8 cellular contexts compared by ENCODE assay signal in the genomic region with DNA sequence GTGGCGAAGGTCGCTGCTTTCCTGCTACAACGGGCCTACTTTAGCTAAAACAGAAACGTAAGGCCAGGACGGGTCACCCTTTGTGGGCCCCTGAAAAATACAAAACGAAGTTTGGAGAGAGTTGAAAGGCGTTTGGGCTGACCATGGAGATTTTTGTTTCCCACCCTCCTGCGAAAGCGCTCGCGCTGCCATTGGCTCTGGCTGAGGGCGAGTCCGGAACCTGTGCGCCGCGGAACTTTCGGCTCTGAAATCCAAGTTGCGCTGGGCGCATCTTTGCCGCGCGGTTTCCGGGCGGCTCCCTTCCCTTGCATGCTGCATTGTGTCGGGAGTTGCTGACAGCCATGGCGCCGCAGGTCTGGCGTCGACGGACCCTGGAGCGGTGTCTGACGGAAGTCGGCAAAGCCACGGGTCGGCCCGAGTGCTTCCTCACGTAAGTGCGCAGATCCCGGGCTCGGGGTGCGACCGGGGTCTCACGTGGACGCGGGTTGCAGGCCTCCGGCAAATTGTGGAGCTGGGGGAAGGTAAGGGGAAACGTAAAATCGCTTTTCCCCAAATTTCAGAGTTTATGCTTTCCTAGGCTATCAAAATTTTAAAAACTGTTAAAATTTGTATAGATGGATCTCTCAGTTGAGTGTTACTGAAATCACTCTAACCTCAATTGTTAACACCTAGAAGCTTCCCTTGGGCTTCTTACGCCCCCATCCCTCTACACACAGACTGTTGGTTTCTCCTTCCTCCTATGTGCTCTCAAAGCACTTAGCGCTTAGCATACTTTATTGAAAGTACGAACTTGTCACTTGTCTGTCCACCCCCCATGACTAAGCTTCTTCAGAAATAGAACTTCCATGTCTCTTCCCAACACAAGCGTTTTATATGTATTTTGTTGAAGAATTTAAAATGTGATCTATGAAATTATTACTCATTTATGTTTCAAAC. TPM values are rescaled to one million over a fixed set of nuclear protein-coding genes. Genes with fewer than 3 reads are reported as not detected.
DNase-seq lines count a peak whose midpoint lies in the region; ATAC-seq and TF ChIP-seq lines count a peak whose summit lies in the region.

A gene with protein sequence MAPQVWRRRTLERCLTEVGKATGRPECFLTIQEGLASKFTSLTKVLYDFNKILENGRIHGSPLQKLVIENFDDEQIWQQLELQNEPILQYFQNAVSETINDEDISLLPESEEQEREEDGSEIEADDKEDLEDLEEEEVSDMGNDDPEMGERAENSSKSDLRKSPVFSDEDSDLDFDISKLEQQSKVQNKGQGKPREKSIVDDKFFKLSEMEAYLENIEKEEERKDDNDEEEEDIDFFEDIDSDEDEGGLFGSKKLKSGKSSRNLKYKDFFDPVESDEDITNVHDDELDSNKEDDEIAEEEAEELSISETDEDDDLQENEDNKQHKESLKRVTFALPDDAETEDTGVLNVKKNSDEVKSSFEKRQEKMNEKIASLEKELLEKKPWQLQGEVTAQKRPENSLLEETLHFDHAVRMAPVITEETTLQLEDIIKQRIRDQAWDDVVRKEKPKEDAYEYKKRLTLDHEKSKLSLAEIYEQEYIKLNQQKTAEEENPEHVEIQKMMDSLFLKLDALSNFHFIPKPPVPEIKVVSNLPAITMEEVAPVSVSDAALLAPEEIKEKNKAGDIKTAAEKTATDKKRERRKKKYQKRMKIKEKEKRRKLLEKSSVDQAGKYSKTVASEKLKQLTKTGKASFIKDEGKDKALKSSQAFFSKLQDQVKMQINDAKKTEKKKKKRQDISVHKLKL (plus strand): TSS at position 310 of the 936 bp plus-strand sequence. CDS start 32 bp downstream, at position 342.

- H3K27me3 Mint-ChIP-seq in natural killer cell (ENCODE audit: low read depth in 2 of 2), result no peaks in the 10 kb centered on the region

- H3K79me2 ChIP-seq in KMS-11 (ENCODE audit: insufficient read depth, low read depth), result peaks cover 56% of the 10 kb centered on the region

- H3K4me1 ChIP-seq in KMS-11 (ENCODE audit: low read depth, poor library complexity, severe bottlenecking), result peaks cover 27% of the 10 kb centered on the region

- ATAC-seq in GM21825 (IDR thresholded peaks at IDR 0.05; ENCODE audit: unreplicated experiment), result peak; percentile 90
- peak; percentile 77 to 93 (median 79) for ATAC-seq in natural killer cell

- H3K27ac Mint-ChIP-seq in natural killer cell, result no peak within 1 kb of the TSS

- DNase-seq in EH (ENCODE audit: low read depth) (peak; percentile 92), RPMI8226 (peak; percentile 94), fibroblast of peridontal ligament (ENCODE audit: extremely low read depth) (peak; percentile 87), natural killer cell (peak; percentile 82)
- DNase-seq in activated T-helper 1 cell treated with anti-CD3 and anti-CD28 coated beads, Interleukin-2, amount 50 U/mL, for 16 hours (ENCODE audit: low read depth in 1 of 2, low spot score in 1 of 2), result peak; percentile 77 to 80
- DNase-seq in stimulated activated naive CD4-positive, alpha-beta T cell (lab: John Stamatoyannopoulos, UW), result peak; percentile 76 to 97 (median 92)

- no peak within 1 kb of the TSS for H3K4me3 ChIP-seq in KMS-11 (IDR thresholded peaks at IDR 0.05; ENCODE audit: insufficient read depth, low read depth, low read length)

- peaks cover 8 to 13% of the 10 kb centered on the region in 2 donors for H3K4me1 Mint-ChIP-seq in natural killer cell

- H3K9ac ChIP-seq in KMS-11, result peak within 1 kb of the TSS; percentile 83

- no peak for TF ChIP-seq CTCF in KMS-11 (conservative IDR thresholded peaks at IDR 0.05; ENCODE audit: low read depth, low read length)
- TF ChIP-seq CTCF in natural killer cell (IDR thresholded peaks at IDR 0.05), result no peak

- peak within 1 kb of the TSS; percentile 77 for H3K4me2 ChIP-seq in KMS-11

- H3K4me3 Mint-ChIP-seq in natural killer cell, result no peak within 1 kb of the TSS

- H3K36me3 Mint-ChIP-seq in natural killer cell, result no peaks in the 10 kb centered on the region

- H3K9me3 Mint-ChIP-seq in natural killer cell, result no peaks in the 10 kb centered on the region

- intact Hi-C loops in natural killer cell (cut with micrococcal nuclease), result loop anchor here (2.0 to 5.0 kb wide), 2 partner anchors 60 to 97 kb away; a partner anchor contains a TSS

- no peaks in the 10 kb centered on the region for H4K20me1 ChIP-seq in KMS-11 (ENCODE audit: insufficient read depth)

- peaks cover 11% of the 10 kb centered on the region; the same call in 1 of the 2 replicates for H3K36me3 ChIP-seq in KMS-11 (ENCODE audit: insufficient read depth)

- no peaks in the 10 kb centered on the region for H3K27me3 ChIP-seq in KMS-11 (ENCODE audit: insufficient read depth, low read depth)

- H3K27ac ChIP-seq in KMS-11, result peak within 1 kb of the TSS; percentile 73

- peak within 1 kb of the TSS; percentile 75 for H2AFZ ChIP-seq in KMS-11 (ENCODE audit: low read depth)

RNA-seq across cellular contexts. Expression of the gene that starts here (rescaled TPM):
- 10 to 100 TPM; 27.9 to 34.2 (median 31.4) TPM for total RNA-seq in natural killer cell
